In the genomic region with DNA sequence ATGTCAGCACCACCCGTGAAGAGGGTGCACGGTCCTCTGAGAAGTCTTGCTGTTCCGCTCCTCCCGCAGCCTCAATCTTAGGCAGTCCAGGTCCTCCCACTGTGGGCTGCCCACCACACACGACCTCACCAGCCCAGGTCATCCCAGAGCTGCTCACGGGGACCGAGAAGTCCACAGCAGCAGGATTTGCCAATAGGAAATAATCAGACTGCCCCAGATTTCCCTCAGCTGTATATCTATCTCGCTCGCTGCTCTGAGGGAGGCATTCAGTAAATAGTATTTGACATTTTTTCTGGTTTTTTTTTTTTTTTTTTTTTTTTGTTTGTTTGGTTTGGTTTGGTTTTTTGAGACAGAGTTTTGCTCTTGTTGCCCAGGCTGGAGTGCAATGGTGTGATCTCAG, we compare ENCODE assay signal across 15 cellular contexts.
A peak's percentile ranks its signal among the peaks of the same experiment; 100 is the strongest.
DNase-seq lines count a peak whose midpoint lies in the region; ATAC-seq, FAIRE-seq and TF ChIP-seq lines count a peak whose summit lies in the region.
"Had no signal": no experiment of that assay in that cellular context is flagged by ENCODE, and none has a peak within 500 bp of the region (broad histone marks: within the 10 kb centered on the region; RNA-seq: fewer than 3 reads in every experiment).

No MANE protein-coding gene starts in this region.

- TF ChIP-seq CTCF in keratinocyte (optimal IDR thresholded peaks at IDR 0.05 in 1 of 3, IDR thresholded peaks at IDR 0.05 in 1 of 3, conservative IDR thresholded peaks at IDR 0.05 in 1 of 3; ENCODE audit: extremely low read depth in 1 of 3, insufficient read depth in 2 of 3, low read length in 3 of 3) (no peak), Calu3 (IDR thresholded peaks at IDR 0.05; ENCODE audit: unreplicated experiment) (no peak)

- H3K4me1 Mint-ChIP-seq in CD4-positive, alpha-beta memory T cell = no peaks in the 10 kb centered on the region
- H3K4me1 Mint-ChIP-seq in Calu3 (ENCODE audit: low read depth, unreplicated experiment) = peaks cover 10% of the 10 kb centered on the region
- H3K4me1 Mint-ChIP-seq: CD4-positive, CD25-positive, alpha-beta regulatory T cell; stimulated activated memory B cell treated with anti-CD40 and anti-IgM and Interleukin-4, amounts not matched to agents 10 μg/mL and 1 μg/mL and 100 μg/mL, for 72 hours had no signal

- BruUV-seq in Calu3 (replicated peaks; lab: Mats Ljungman, UMichigan) = no TSS peak

- H3K27me3 Mint-ChIP-seq in CD4-positive, alpha-beta memory T cell = peaks cover 8 to 14% of the 10 kb centered on the region in 2 donors
- H3K27me3 Mint-ChIP-seq in Calu3 (ENCODE audit: unreplicated experiment) = no peaks in the 10 kb centered on the region
- H3K27me3 Mint-ChIP-seq: brain had no signal

- DNase-seq in keratinocyte (ENCODE audit: low read depth, low spot score) = no peak
- peak in 1 of 49 donors; percentile 7 for DNase-seq in substantia nigra (lab: John Stamatoyannopoulos, UW)
- no peak for DNase-seq in posterior vena cava (ENCODE audit: low spot score)
- no peak for DNase-seq in CD4-positive, alpha-beta memory T cell
- DNase-seq in Calu3 = no peak
- DNase-seq: CD4-positive, CD25-positive, alpha-beta regulatory T cell; pancreas; stimulated activated CD4-positive, alpha-beta T cell treated with anti-CD3 and anti-CD28 coated beads, Interleukin-2, amount 100 ng/mL, for 48 hours had no signal

- 85% methylated on average over 9 of the region's 9 CpGs for WGBS in HUES64

- H3K36me3 Mint-ChIP-seq in CD4-positive, alpha-beta memory T cell = no peaks in the 10 kb centered on the region
- no peaks in the 10 kb centered on the region for H3K36me3 Mint-ChIP-seq in Calu3 (ENCODE audit: insufficient read depth, unreplicated experiment)
- H3K36me3 Mint-ChIP-seq: CD4-positive, CD25-positive, alpha-beta regulatory T cell; stimulated activated memory B cell treated with anti-CD40 and anti-IgM and Interleukin-4, amounts not matched to agents 10 μg/mL and 1 μg/mL and 100 μg/mL, for 72 hours had no signal

- POLR2A ChIA-PET in CD4-positive, alpha-beta memory T cell (lab: Charles Lee; ENCODE audit: partially characterized antibody) = no interaction called here

- H3K4me2 ChIP-seq in keratinocyte (ENCODE audit: control insufficient read depth, extremely low read depth, insufficient read depth, low read depth, low read length) = peak overlapping the region; percentile 91

- peak overlapping the region; percentile 81; the same call in 1 of the 2 replicates for H3K9ac ChIP-seq in HUES64 (ENCODE audit: low read depth, low read length)
- H3K9ac ChIP-seq in keratinocyte (ENCODE audit: control insufficient read depth, extremely low read depth, insufficient read depth, low read length) = no peak overlapping the region

- H3K4me3 ChIP-seq in HUES64 (ENCODE audit: low read length) = no peak overlapping the region
- no peak overlapping the region for H3K4me3 ChIP-seq in keratinocyte (ENCODE audit: control insufficient read depth in 2 of 3, extremely low read depth in 1 of 3, insufficient read depth in 2 of 3, low read depth in 1 of 3, low read length in 3 of 3)
- no peak overlapping the region for H3K4me3 ChIP-seq in CD4-positive, alpha-beta memory T cell (ENCODE audit: low read length in 2 of 2)
- H3K4me3 ChIP-seq: pancreas had no signal

- dilution Hi-C loops in keratinocyte (cut with MboI; ENCODE audit: extremely low pct_ligation_motif_present, low sequenced_read_pairs) = no loop called here

- H3K27ac Mint-ChIP-seq in CD4-positive, alpha-beta memory T cell = no peak overlapping the region
- H3K27ac Mint-ChIP-seq in Calu3 (ENCODE audit: unreplicated experiment) = no peak overlapping the region
- H3K27ac Mint-ChIP-seq: activated T-helper 2 cell treated with anti-CD3 and anti-CD28 coated beads, Interferon-gamma antibody, Interleukin-2, Interleukin-4, amounts not matched to agents 10 μg/mL and 5 μg/mL and 100 μg/mL, durations not matched to agents 14 hours and 24 hours and 36 hours; CD4-positive, CD25-positive, alpha-beta regulatory T cell; stimulated activated memory B cell treated with anti-CD40 and anti-IgM and Interleukin-4, amounts not matched to agents 10 μg/mL and 1 μg/mL and 100 μg/mL, for 72 hours had no signal

- peak overlapping the region; percentile 70 for H2AFZ ChIP-seq in keratinocyte (ENCODE audit: control insufficient read depth, low read length)

- no peak for FAIRE-seq in keratinocyte (lab: Jason Lieb, UNC)
- FAIRE-seq: H54, pancreas had no signal

- H3K9me3 ChIP-seq in HUES64 (ENCODE audit: insufficient read depth, low read depth, low read length) (no peaks in the 10 kb centered on the region), keratinocyte (ENCODE audit: control insufficient read depth, low read depth, low read length) (no peaks in the 10 kb centered on the region)
- no peaks in the 10 kb centered on the region for H3K9me3 ChIP-seq in CD4-positive, alpha-beta memory T cell (ENCODE audit: control insufficient read depth in 1 of 2, low read length in 2 of 2)
- H3K9me3 ChIP-seq: pancreas had no signal

- H3K27ac ChIP-seq in HUES64 (ENCODE audit: low read depth, low read length) = peak overlapping the region; percentile 60; the same call in 1 of the 2 replicates
- peak overlapping the region; percentile 43 for H3K27ac ChIP-seq in angular gyrus (ENCODE audit: low read depth, low read length)
- peak overlapping the region; percentile 89 for H3K27ac ChIP-seq in keratinocyte (ENCODE audit: control insufficient read depth, insufficient read depth, low read length)
- H3K27ac ChIP-seq in substantia nigra (ENCODE audit: low read depth, low read length, poor library complexity, severe bottlenecking) = peak overlapping the region; percentile 85
- H3K27ac ChIP-seq in CD4-positive, alpha-beta memory T cell (ENCODE audit: low read depth, low read length) = no peak overlapping the region

- no peaks in the 10 kb centered on the region for H3K79me2 ChIP-seq in keratinocyte (ENCODE audit: control insufficient read depth, insufficient read depth, low read length)

- H4K20me1 ChIP-seq in keratinocyte (ENCODE audit: control insufficient read depth, extremely low read depth, insufficient read depth, low read length) = no peaks in the 10 kb centered on the region

- no peak for ATAC-seq in HG02678 (IDR thresholded peaks at IDR 0.05; ENCODE audit: unreplicated experiment)
- ATAC-seq: stimulated activated memory B cell treated with anti-CD40 and anti-IgM and Interleukin-4, amounts not matched to agents 10 μg/mL and 1 μg/mL and 100 μg/mL, for 72 hours had no signal

- H3K27me3 ChIP-seq in HUES64 (ENCODE audit: insufficient read depth, low read length) = peaks cover 6% of the 10 kb centered on the region; the same call in 1 of the 2 replicates
- H3K27me3 ChIP-seq in keratinocyte (ENCODE audit: control insufficient read depth, extremely low read depth, insufficient read depth, low read length) = no peaks in the 10 kb centered on the region
- no peaks in the 10 kb centered on the region for H3K27me3 ChIP-seq in CD4-positive, alpha-beta memory T cell (ENCODE audit: insufficient read depth, low read length)
- H3K27me3 ChIP-seq: pancreas had no signal

- CTCF ChIA-PET in CD4-positive, alpha-beta memory T cell (lab: Charles Lee; ENCODE audit: partially characterized antibody) = interaction anchor here (1.2 kb wide), 1 partner anchor 87 kb away, joined by 3 read pairs; no protein-coding TSS in a partner anchor
- CTCF ChIA-PET in Calu3 (lab: Charles Lee) = no interaction called here

- intact Hi-C loops in posterior vena cava (cut with DNase I) = no loop called here
- intact Hi-C loops in CD4-positive, alpha-beta memory T cell (cut with micrococcal nuclease) = no loop called here
- intact Hi-C loops in Calu3 (cut with micrococcal nuclease; ENCODE audit: unreplicated experiment) = no loop called here

- peaks cover 0 to 2% (median 0%) of the 10 kb centered on the region in 8 donors for H3K9me3 Mint-ChIP-seq in CD4-positive, alpha-beta memory T cell
- no peaks in the 10 kb centered on the region for H3K9me3 Mint-ChIP-seq in Calu3 (ENCODE audit: low read depth, unreplicated experiment)
- H3K9me3 Mint-ChIP-seq: activated T-helper 2 cell treated with anti-CD3 and anti-CD28 coated beads, Interferon-gamma antibody, Interleukin-2, Interleukin-4, amounts not matched to agents 10 μg/mL and 5 μg/mL and 100 μg/mL, durations not matched to agents 14 hours and 24 hours and 36 hours; CD4-positive, CD25-positive, alpha-beta regulatory T cell had no signal

- H3K36me3 ChIP-seq in HUES64 (ENCODE audit: insufficient read depth, low read length) = no peaks in the 10 kb centered on the region
- H3K36me3 ChIP-seq in keratinocyte (ENCODE audit: control insufficient read depth in 2 of 2, extremely low read depth in 1 of 2, insufficient read depth in 2 of 2, low read length in 2 of 2) = no peaks in the 10 kb centered on the region
- H3K36me3 ChIP-seq in CD4-positive, alpha-beta memory T cell (ENCODE audit: insufficient read depth, low read length) = no peaks in the 10 kb centered on the region
- H3K36me3 ChIP-seq: pancreas had no signal

- H3K4me1 ChIP-seq in HUES64 (ENCODE audit: insufficient read depth, low read length) = peaks cover 30% of the 10 kb centered on the region
- H3K4me1 ChIP-seq in keratinocyte (ENCODE audit: control insufficient read depth, extremely low read depth, insufficient read depth, low read length) = peaks cover 16% of the 10 kb centered on the region
- H3K4me1 ChIP-seq in CD4-positive, alpha-beta memory T cell (ENCODE audit: insufficient read depth, low read length) = no peaks in the 10 kb centered on the region
- H3K4me1 ChIP-seq: pancreas had no signal

- H3K9me1 ChIP-seq in keratinocyte (ENCODE audit: control insufficient read depth, extremely low read depth, insufficient read depth, low read length) = no peaks in the 10 kb centered on the region

- H3K4me3 Mint-ChIP-seq in CD4-positive, alpha-beta memory T cell = no peak overlapping the region
- no peak overlapping the region for H3K4me3 Mint-ChIP-seq in Calu3 (ENCODE audit: low read depth, unreplicated experiment)
- H3K4me3 Mint-ChIP-seq: CD4-positive, CD25-positive, alpha-beta regulatory T cell; stimulated activated memory B cell treated with anti-CD40 and anti-IgM and Interleukin-4, amounts not matched to agents 10 μg/mL and 1 μg/mL and 100 μg/mL, for 72 hours had no signal
